32 cellular contexts compared by ENCODE assay signal in genomic region chr22:30295576-30295975, GRCh38. TPM values are rescaled to one million over a fixed set of nuclear protein-coding genes. Genes with fewer than 3 reads are reported as not detected.
DNase-seq lines count a peak whose midpoint lies in the region; ATAC-seq and TF ChIP-seq lines count a peak whose summit lies in the region.
"Had no signal": no experiment of that assay in that cellular context is flagged by ENCODE, and none has a peak within 500 bp of the region (broad histone marks: within the 10 kb centered on the region; RNA-seq: fewer than 3 reads in every experiment).

No MANE protein-coding gene starts in this region.

- CTCF ChIA-PET in activated naive CD4-positive, alpha-beta T cell treated with anti-CD3 and anti-CD28 coated beads for 36 hours (lab: Charles Lee), result interaction anchor here (0.6 to 3.6 kb wide), 6 partner anchors 8 to 1156 kb away, joined by 3 to 20 read pairs (median 3); no protein-coding TSS in a partner anchor
- CTCF ChIA-PET in CD4-positive, alpha-beta T cell (lab: Charles Lee), result interaction anchor here (1.1 to 1.5 kb wide), 2 partner anchors 8 to 92 kb away, joined by 3 to 6 read pairs; partner anchors contain the start of gene RNF215

- no peak for TF ChIP-seq CTCF in CD4-positive, alpha-beta T cell (IDR thresholded peaks at IDR 0.05)

- no peaks in the 10 kb centered on the region for H3K9me3 Mint-ChIP-seq in activated naive CD4-positive, alpha-beta T cell treated with anti-CD3 and anti-CD28 coated beads for 36 hours
- no peaks in the 10 kb centered on the region for H3K9me3 Mint-ChIP-seq in activated naive CD4-positive, alpha-beta T cell treated with anti-CD3 and anti-CD28 coated beads, Interleukin-2, amount 50 U/mL, for 72 hours
- no peaks in the 10 kb centered on the region for H3K9me3 Mint-ChIP-seq in CD4-positive, alpha-beta T cell
- no peaks in the 10 kb centered on the region for H3K9me3 Mint-ChIP-seq in activated naive CD8-positive, alpha-beta T cell treated with anti-CD3 and anti-CD28 coated beads for 36 hours
- no peaks in the 10 kb centered on the region for H3K9me3 Mint-ChIP-seq in stimulated activated memory B cell treated with anti-CD40 and anti-IgM and Interleukin-4, amounts not matched to agents 10 μg/mL and 1 μg/mL and 100 μg/mL, for 72 hours
- H3K9me3 Mint-ChIP-seq: brain, natural killer cell had no signal

- H3K36me3 Mint-ChIP-seq in activated naive CD4-positive, alpha-beta T cell treated with anti-CD3 and anti-CD28 coated beads for 36 hours (ENCODE audit: low read depth), result peaks cover 5% of the 10 kb centered on the region
- peaks cover 0 to 15% of the 10 kb centered on the region in 2 donors for H3K36me3 Mint-ChIP-seq in activated naive CD4-positive, alpha-beta T cell treated with anti-CD3 and anti-CD28 coated beads, Interleukin-2, amount 50 U/mL, for 72 hours
- H3K36me3 Mint-ChIP-seq in CD4-positive, alpha-beta T cell (ENCODE audit: low read depth), result peaks cover 92% of the 10 kb centered on the region
- peaks cover 18% of the 10 kb centered on the region for H3K36me3 Mint-ChIP-seq in activated naive CD8-positive, alpha-beta T cell treated with anti-CD3 and anti-CD28 coated beads for 36 hours
- H3K36me3 Mint-ChIP-seq in stimulated activated memory B cell treated with anti-CD40 and anti-IgM and Interleukin-4, amounts not matched to agents 10 μg/mL and 1 μg/mL and 100 μg/mL, for 72 hours, result peaks cover 64% of the 10 kb centered on the region
- H3K36me3 Mint-ChIP-seq: natural killer cell had no signal

- intact Hi-C loops in activated naive CD4-positive, alpha-beta T cell treated with anti-CD3 and anti-CD28 coated beads for 36 hours (cut with micrococcal nuclease), result no loop called here
- intact Hi-C loops in CD4-positive, alpha-beta T cell (cut with DNase I, micrococcal nuclease), result no loop called here

- no peaks in the 10 kb centered on the region for H3K27me3 Mint-ChIP-seq in activated naive CD4-positive, alpha-beta T cell treated with anti-CD3 and anti-CD28 coated beads for 36 hours (ENCODE audit: low read depth)
- no peaks in the 10 kb centered on the region for H3K27me3 Mint-ChIP-seq in CD4-positive, alpha-beta T cell
- H3K27me3 Mint-ChIP-seq in activated naive CD8-positive, alpha-beta T cell treated with anti-CD3 and anti-CD28 coated beads for 36 hours, result no peaks in the 10 kb centered on the region
- no peaks in the 10 kb centered on the region for H3K27me3 Mint-ChIP-seq in stimulated activated memory B cell treated with anti-CD40 and anti-IgM and Interleukin-4, amounts not matched to agents 10 μg/mL and 1 μg/mL and 100 μg/mL, for 72 hours
- H3K27me3 Mint-ChIP-seq: brain had no signal

- no peak overlapping the region for H3K4me3 Mint-ChIP-seq in activated naive CD4-positive, alpha-beta T cell treated with anti-CD3 and anti-CD28 coated beads for 36 hours
- H3K4me3 Mint-ChIP-seq in CD4-positive, alpha-beta T cell, result peak overlapping the region; percentile 58
- no peak overlapping the region for H3K4me3 Mint-ChIP-seq in activated naive CD8-positive, alpha-beta T cell treated with anti-CD3 and anti-CD28 coated beads for 36 hours
- no peak overlapping the region for H3K4me3 Mint-ChIP-seq in stimulated activated memory B cell treated with anti-CD40 and anti-IgM and Interleukin-4, amounts not matched to agents 10 μg/mL and 1 μg/mL and 100 μg/mL, for 72 hours
- H3K4me3 Mint-ChIP-seq: brain, natural killer cell had no signal

- no peak for DNase-seq in activated naive CD4-positive, alpha-beta T cell treated with anti-CD3 and anti-CD28 coated beads for 36 hours
- no peak for DNase-seq in activated naive CD4-positive, alpha-beta T cell treated with anti-CD3 and anti-CD28 coated beads, Interleukin-2, amount 50 U/mL, for 72 hours (ENCODE audit: low spot score in 2 of 2)
- DNase-seq in CD4-positive, alpha-beta T cell, result no peak
- DNase-seq in activated naive CD8-positive, alpha-beta T cell treated with anti-CD3 and anti-CD28 coated beads for 36 hours, result no peak
- no peak for DNase-seq in MV-4-11 (lab: John Stamatoyannopoulos, UW)
- DNase-seq: activated CD8-positive, alpha-beta memory T cell treated with anti-CD3 and anti-CD28 coated beads for 24 hours; activated effector memory CD4-positive, alpha-beta T cell treated with Interleukin-2 at 50 U/mL for 16 hours; activated T-cell treated with anti-CD3 and anti-CD28 coated beads for 4 hours; gastrocnemius medialis; Karpas-422; natural killer cell; NCI-H1436; NCI-H2081 treated with DMSO at 0.1 percent for 48 hours; NCI-H2227 treated with DMSO at 0.1 percent for 48 hours; NCI-H526; nucleus accumbens; OCI-M1; sigmoid colon; stimulated activated CD4-positive, alpha-beta T cell treated with anti-CD3 and anti-CD28 coated beads, Interleukin-12 subunit alpha, Interleukin-12 subunit beta, amount 100 ng/mL, for 4 hours; stimulated activated CD4-positive, alpha-beta T cell treated with anti-CD3 and anti-CD28 coated beads, Interleukin-2, amount 100 ng/mL, for 48 hours; uterus had no signal

- H3K27me3 ChIP-seq in CD4-positive, alpha-beta T cell (ENCODE audit: control insufficient read depth, insufficient read depth, low read length), result no peaks in the 10 kb centered on the region
- H3K27me3 ChIP-seq: gastrocnemius medialis, sigmoid colon, uterus had no signal

- H3K4me1 Mint-ChIP-seq in activated naive CD4-positive, alpha-beta T cell treated with anti-CD3 and anti-CD28 coated beads for 36 hours (ENCODE audit: low read depth), result peaks cover 65% of the 10 kb centered on the region
- peaks cover 70% of the 10 kb centered on the region for H3K4me1 Mint-ChIP-seq in CD4-positive, alpha-beta T cell (ENCODE audit: low read depth)
- peaks cover 58% of the 10 kb centered on the region for H3K4me1 Mint-ChIP-seq in activated naive CD8-positive, alpha-beta T cell treated with anti-CD3 and anti-CD28 coated beads for 36 hours
- peaks cover 42% of the 10 kb centered on the region for H3K4me1 Mint-ChIP-seq in stimulated activated memory B cell treated with anti-CD40 and anti-IgM and Interleukin-4, amounts not matched to agents 10 μg/mL and 1 μg/mL and 100 μg/mL, for 72 hours

- peak overlapping the region; percentile 72 for H3K27ac Mint-ChIP-seq in activated naive CD4-positive, alpha-beta T cell treated with anti-CD3 and anti-CD28 coated beads for 36 hours
- H3K27ac Mint-ChIP-seq in activated naive CD4-positive, alpha-beta T cell treated with anti-CD3 and anti-CD28 coated beads, Interleukin-2, amount 50 U/mL, for 72 hours, result peak overlapping the region in 1 of 2 donors; percentile 61
- peak overlapping the region; percentile 83 for H3K27ac Mint-ChIP-seq in CD4-positive, alpha-beta T cell
- H3K27ac Mint-ChIP-seq in activated naive CD8-positive, alpha-beta T cell treated with anti-CD3 and anti-CD28 coated beads for 36 hours, result peak overlapping the region; percentile 77
- H3K27ac Mint-ChIP-seq in stimulated activated memory B cell treated with anti-CD40 and anti-IgM and Interleukin-4, amounts not matched to agents 10 μg/mL and 1 μg/mL and 100 μg/mL, for 72 hours, result peak overlapping the region; percentile 73
- H3K27ac Mint-ChIP-seq: brain, natural killer cell had no signal

- H3K27ac ChIP-seq in CD4-positive, alpha-beta T cell (ENCODE audit: low read depth, low read length), result peak overlapping the region; percentile 63
- H3K27ac ChIP-seq: gastrocnemius medialis, psoas muscle, sigmoid colon, uterus had no signal

- POLR2A ChIA-PET in CD4-positive, alpha-beta T cell (lab: Charles Lee), result interaction anchor here (0.9 to 9.8 kb wide), 4 partner anchors 10 to 60 kb away, joined by 3 to 268 read pairs (median 7); partner anchors contain the start of gene TBC1D10A

- no peak for ATAC-seq in activated naive CD4-positive, alpha-beta T cell treated with anti-CD3 and anti-CD28 coated beads, Interleukin-2, amount 50 U/mL, for 72 hours
- no peak for ATAC-seq in CD4-positive, alpha-beta T cell (ENCODE audit: poor library complexity)
- ATAC-seq in stimulated activated memory B cell treated with anti-CD40 and anti-IgM and Interleukin-4, amounts not matched to agents 10 μg/mL and 1 μg/mL and 100 μg/mL, for 72 hours, result no peak
- ATAC-seq in HG03571 (IDR thresholded peaks at IDR 0.05; ENCODE audit: unreplicated experiment) (no peak), GM18861 (IDR thresholded peaks at IDR 0.05; ENCODE audit: unreplicated experiment) (no peak)
- ATAC-seq: gastrocnemius medialis, natural killer cell, psoas muscle, SK-N-SH treated with all-trans-retinoic acid at 6 μM for 48 hours had no signal

- H3K9me3 ChIP-seq in CD4-positive, alpha-beta T cell (ENCODE audit: control insufficient read depth, low read length), result no peaks in the 10 kb centered on the region
- H3K9me3 ChIP-seq: gastrocnemius medialis, HAP-1, psoas muscle, sigmoid colon, uterus had no signal

RNA-seq across cellular contexts. Expression of gene CASTOR1, which starts 6.3 kb away (rescaled TPM):
- total RNA-seq in activated naive CD4-positive, alpha-beta T cell treated with anti-CD3 and anti-CD28 coated beads for 36 hours, result 1 to 10 TPM; 2.1 to 3.8 TPM
- total RNA-seq in activated naive CD4-positive, alpha-beta T cell treated with anti-CD3 and anti-CD28 coated beads, Interleukin-2, amount 50 U/mL, for 72 hours, result 1 to 10 TPM; 6.3 to 7.5 TPM
- total RNA-seq in CD4-positive, alpha-beta T cell, result 1 to 10 TPM; 7.9 to 8.8 TPM
- 1 to 10 TPM; 2.8 to 3.5 TPM for total RNA-seq in activated naive CD8-positive, alpha-beta T cell treated with anti-CD3 and anti-CD28 coated beads for 36 hours

RNA-seq across cellular contexts. Expression of gene OSM, which starts 28.9 kb away (rescaled TPM):
- total RNA-seq in activated naive CD4-positive, alpha-beta T cell treated with anti-CD3 and anti-CD28 coated beads for 36 hours, result 10 to 100 TPM in 1 of 2 experiments, 1 to 10 TPM in 1; 8.9 to 11.2 TPM
- total RNA-seq in activated naive CD4-positive, alpha-beta T cell treated with anti-CD3 and anti-CD28 coated beads, Interleukin-2, amount 50 U/mL, for 72 hours, result 10 to 100 TPM; 16.1 to 40.4 TPM
- total RNA-seq in CD4-positive, alpha-beta T cell, result 10 to 100 TPM; 13.9 to 16.7 TPM
- 10 to 100 TPM; 47.9 to 50.7 TPM for total RNA-seq in activated naive CD8-positive, alpha-beta T cell treated with anti-CD3 and anti-CD28 coated beads for 36 hours
- total RNA-seq: endothelial cell of umbilical vein, fibroblast of lung, G401, kidney epithelial cell had no signal

RNA-seq across cellular contexts. Expression of gene TBC1D10A, which starts 31.2 kb away (rescaled TPM):
- total RNA-seq in activated naive CD4-positive, alpha-beta T cell treated with anti-CD3 and anti-CD28 coated beads for 36 hours, result 10 to 100 TPM; 19.4 to 21.4 TPM
- 10 to 100 TPM; 27.2 to 36.9 TPM for total RNA-seq in activated naive CD4-positive, alpha-beta T cell treated with anti-CD3 and anti-CD28 coated beads, Interleukin-2, amount 50 U/mL, for 72 hours
- 10 to 100 TPM; 38.9 to 41.8 TPM for total RNA-seq in CD4-positive, alpha-beta T cell
- 10 to 100 TPM; 13.0 to 14.4 TPM for total RNA-seq in activated naive CD8-positive, alpha-beta T cell treated with anti-CD3 and anti-CD28 coated beads for 36 hours

RNA-seq across cellular contexts. Expression of gene LIF, which starts 49.0 kb away (rescaled TPM):
- 100 to 1,000 TPM; 111 to 115 TPM for total RNA-seq in activated naive CD4-positive, alpha-beta T cell treated with anti-CD3 and anti-CD28 coated beads for 36 hours
- total RNA-seq in activated naive CD4-positive, alpha-beta T cell treated with anti-CD3 and anti-CD28 coated beads, Interleukin-2, amount 50 U/mL, for 72 hours, result 100 to 1,000 TPM in 1 of 2 donors, 10 to 100 TPM in 1; 68.9 to 522 TPM
- under 1 TPM; 0.17 to 0.30 TPM for total RNA-seq in CD4-positive, alpha-beta T cell
- 100 to 1,000 TPM; 282 to 288 TPM for total RNA-seq in activated naive CD8-positive, alpha-beta T cell treated with anti-CD3 and anti-CD28 coated beads for 36 hours
- total RNA-seq: gastrocnemius medialis had no signal
